Comparison of ENCODE assay signal across 22 cellular contexts in genomic region chr13:91889641-91890040, GRCh38.
"Had no signal": no experiment of that assay in that cellular context is flagged by ENCODE, and none has a peak within 500 bp of the region (broad histone marks: within the 10 kb centered on the region; RNA-seq: fewer than 3 reads in every experiment).

No MANE protein-coding gene starts in this region.

- H3K4me3 ChIP-seq: left ventricle myocardium inferior, pancreas, prostate gland, sigmoid colon, spleen, tibial nerve, uterus had no signal

- H3K27me3 ChIP-seq: pancreas, sigmoid colon, spleen, tibial nerve, uterus had no signal

- H3K36me3 ChIP-seq: left ventricle myocardium inferior, pancreas, prostate gland, sigmoid colon, spleen, tibial nerve, uterus had no signal

- FAIRE-seq: pancreas, small intestine had no signal

- H3K9me3 ChIP-seq: pancreas, prostate gland, sigmoid colon, tibial nerve, uterus had no signal

- DNase-seq: hypothalamus; immature natural killer cell; islet precursor cell; left ventricle myocardium inferior; naive thymus-derived CD8-positive, alpha-beta T cell; nucleus accumbens; pancreas; posterior cingulate gyrus; retina; right cardiac atrium; sigmoid colon; small intestine; spleen; stimulated activated CD4-positive, alpha-beta T cell treated with anti-CD3 and anti-CD28 coated beads, Interleukin-2, amount 100 ng/mL, for 48 hours; stimulated activated CD4-positive, alpha-beta T cell treated with anti-CD3 and anti-CD28 coated beads, Interleukin-4, amount 100 ng/mL, for 4 hours; stimulated activated CD8-positive, alpha-beta memory T cell treated with anti-CD3 and anti-CD28 coated beads, Interleukin-4, amount 100 ng/mL, for 48 hours; stimulated activated naive CD4-positive, alpha-beta T cell treated with Interleukin-2 at 50 U/mL for 16 hours; stimulated activated naive CD8-positive, alpha-beta T cell treated with anti-CD3 and anti-CD28 coated beads, Interleukin-15, amount 100 ng/mL, for 72 hours; substantia nigra; uterus had no signal

- H3K4me1 ChIP-seq: left ventricle myocardium inferior, pancreas, prostate gland, sigmoid colon, spleen, tibial nerve, uterus had no signal

- H3K27ac ChIP-seq: left ventricle myocardium inferior, pancreas, prostate gland, sigmoid colon, spleen, tibial nerve, uterus had no signal
